ENCODE assay signal across 19 cellular contexts in the genomic region with DNA sequence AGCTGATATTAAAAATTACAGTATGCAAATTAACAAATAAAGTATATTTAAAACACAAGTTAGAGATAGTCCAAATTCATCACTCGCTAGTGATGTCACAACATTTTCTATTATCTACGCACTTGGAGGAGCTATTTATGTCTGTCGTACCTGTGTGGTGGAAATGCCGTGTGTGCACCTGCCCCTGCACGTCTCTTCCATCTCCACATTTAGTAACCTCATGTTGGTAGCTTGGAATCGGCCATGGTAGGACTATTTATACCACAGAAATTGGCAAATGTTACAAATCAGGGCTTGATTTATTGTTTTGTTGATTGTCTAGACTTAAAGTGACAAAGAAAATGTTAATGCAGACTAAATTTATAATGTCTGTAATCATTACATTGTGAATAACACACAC.
"Had no signal": no experiment of that assay in that cellular context is flagged by ENCODE, and none has a peak within 500 bp of the region (broad histone marks: within the 10 kb centered on the region; RNA-seq: fewer than 3 reads in every experiment).

No MANE protein-coding gene starts in this region.

- ATAC-seq: left ventricle myocardium superior; lower lobe of right lung; natural killer cell treated with Interleukin-12 subunit alpha and Interleukin-12 subunit beta and Interleukin-15 and Interleukin-18, amount 100 ng/mL, for 72 hours; pancreas; stimulated activated naive B cell treated with anti-CD40 and anti-IgM and Interleukin-4, amounts not matched to agents 10 μg/mL and 1 μg/mL and 100 μg/mL, for 72 hours had no signal

- H3K36me3 ChIP-seq: lower lobe of right lung, neutrophil, pancreas, right atrium auricular region, sigmoid colon, thoracic aorta, tibial nerve, upper lobe of left lung, uterus had no signal

- H3K4me3 ChIP-seq: lower lobe of right lung, pancreas, right atrium auricular region, sigmoid colon, thoracic aorta, tibial nerve, upper lobe of left lung, uterus had no signal

- H3K27me3 ChIP-seq: neutrophil, pancreas, right atrium auricular region, sigmoid colon, tibial nerve, upper lobe of left lung, uterus had no signal

- H3K27ac ChIP-seq: lower lobe of right lung, neutrophil, pancreas, right atrium auricular region, sigmoid colon, thoracic aorta, tibial nerve, upper lobe of left lung, uterus had no signal

- DNase-seq: cortex of kidney; effector CD4-positive, alpha-beta T cell; head of caudate nucleus; left ventricle myocardium superior; lower lobe of right lung; naive B cell; pancreas; sigmoid colon; small intestine; stimulated activated CD4-positive, alpha-beta T cell treated with anti-CD3 and anti-CD28 coated beads, Interleukin-15, amount 100 ng/mL, for 24 hours; stimulated activated CD4-positive, alpha-beta T cell treated with anti-CD3 and anti-CD28 coated beads, Interleukin-2, amount 100 ng/mL, for 48 hours; stimulated activated naive B cell treated with anti-CD40 and anti-IgM and Interleukin-4, amounts not matched to agents 10 μg/mL and 1 μg/mL and 100 μg/mL, for 72 hours; upper lobe of left lung; uterus had no signal

- H3K9me3 ChIP-seq: lower lobe of right lung, neutrophil, pancreas, right atrium auricular region, thoracic aorta, tibial nerve, upper lobe of left lung, uterus had no signal

- H3K4me1 ChIP-seq: lower lobe of right lung, pancreas, right atrium auricular region, sigmoid colon, tibial nerve, upper lobe of left lung, uterus had no signal
